8 cellular contexts compared by ENCODE assay signal in the genomic region with DNA sequence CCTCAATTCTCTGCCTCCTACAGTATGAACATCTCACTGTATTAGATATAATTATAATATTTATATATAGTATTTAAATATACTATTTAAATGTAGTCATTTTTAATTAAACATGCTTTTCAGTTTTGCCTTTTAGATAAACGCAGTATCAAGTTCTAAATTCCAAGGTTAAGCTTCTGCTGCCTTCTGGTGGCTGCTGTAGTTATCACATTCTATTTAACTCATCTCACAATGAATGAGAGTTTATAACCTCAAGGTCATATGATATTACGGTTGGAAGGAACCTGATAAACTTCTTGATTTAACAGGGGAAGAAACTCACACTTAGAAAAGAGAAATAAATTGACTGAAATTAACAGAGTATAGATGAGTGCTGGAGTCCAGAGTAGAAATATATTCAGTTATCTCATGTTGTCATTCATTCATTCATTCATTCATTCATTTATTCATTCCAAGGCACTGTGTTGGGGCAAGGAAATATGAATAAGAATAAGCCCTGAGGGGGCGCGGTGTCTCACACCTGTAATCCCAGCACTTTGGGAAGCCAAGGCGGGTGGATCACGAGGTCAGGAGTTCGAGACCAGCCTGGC. TPM values are rescaled to one million over a fixed set of nuclear protein-coding genes. Genes with fewer than 3 reads are reported as not detected.
A peak's percentile ranks its signal among the peaks of the same experiment; 100 is the strongest.
DNase-seq lines count a peak whose midpoint lies in the region; TF ChIP-seq lines count a peak whose summit lies in the region.

No MANE protein-coding gene starts in this region.

- H3K4me3 ChIP-seq in HAP-1 (no peak overlapping the region), ascending aorta (no peak overlapping the region)

- H3K36me3 Mint-ChIP-seq in immature natural killer cell: no peaks in the 10 kb centered on the region

- no peak overlapping the region for H3K27ac Mint-ChIP-seq in immature natural killer cell

- TF ChIP-seq CTCF in ascending aorta (IDR thresholded peaks at IDR 0.05): peak; percentile 64 to 85 (median 83)

- intact Hi-C loops in ascending aorta (cut with DNase I): loop anchor here (1.0 to 5.0 kb wide), 2 partner anchors 34 to 427 kb away; no protein-coding TSS in a partner anchor

- H3K4me1 ChIP-seq in HAP-1 (no peaks in the 10 kb centered on the region), ascending aorta (no peaks in the 10 kb centered on the region)

- peaks cover 2 to 7% of the 10 kb centered on the region in 2 donors for H3K4me1 Mint-ChIP-seq in immature natural killer cell

- no peaks in the 10 kb centered on the region for H3K9me3 Mint-ChIP-seq in immature natural killer cell

- no peak overlapping the region for H3K27ac ChIP-seq in ascending aorta

- in situ Hi-C loops in HAP-1 (cut with MboI; ENCODE audit: low sequenced_read_pairs): no loop called here

- DNase-seq in DMS53 (lab: John Stamatoyannopoulos, UW): peak; percentile 95
- DNase-seq in HAP-1 (ENCODE audit: low spot score in 2 of 2): peak; percentile 21 to 40
- peak; percentile 73 for DNase-seq in NCI-H510A treated with DMSO at 0.1 percent for 48 hours (lab: John Stamatoyannopoulos, UW)
- DNase-seq in ascending aorta (ENCODE audit: low spot score in 2 of 2): no peak
- peak; percentile 3 to 20 (median 19) for DNase-seq in immature natural killer cell
- peak; percentile 71 for DNase-seq in superior temporal gyrus (ENCODE audit: extremely low spot score)
- DNase-seq in HuH-7 (ENCODE audit: low spot score): no peak
- DNase-seq in ureter (ENCODE audit: low spot score): no peak

- no peaks in the 10 kb centered on the region for H3K36me3 ChIP-seq in HAP-1 (replicated peaks)
- H3K36me3 ChIP-seq in ascending aorta: no peaks in the 10 kb centered on the region

- H3K9me3 ChIP-seq in HAP-1: no peaks in the 10 kb centered on the region
- no peaks in the 10 kb centered on the region for H3K9me3 ChIP-seq in ascending aorta

- H3K27me3 ChIP-seq in HAP-1 (ENCODE audit: low read depth) (no peaks in the 10 kb centered on the region), ascending aorta (no peaks in the 10 kb centered on the region)

- peaks cover 0 to 2% (median 2%) of the 10 kb centered on the region in 3 donors for H3K27me3 Mint-ChIP-seq in immature natural killer cell (ENCODE audit: low read depth in 3 of 3)

- H3K4me3 Mint-ChIP-seq in immature natural killer cell: no peak overlapping the region

RNA-seq across cellular contexts. Expression of a gene that starts 31.9 kb away (rescaled TPM):
- total RNA-seq in ascending aorta (not detected), ureter (not detected)
- not detected for polyA plus RNA-seq in immature natural killer cell

Comparison
In these comparisons a context has a peak if more than half of its experiments do, and no peak if none do; other contexts are left out.
1. DNase-seq: peak in DMS53 (single experiment), HAP-1 (2 of 2), NCI-H510A treated with DMSO at 0.1 percent for 48 hours (single experiment), immature natural killer cell (3 of 3) and superior temporal gyrus (single experiment); none in ascending aorta (0 of 2), HuH-7 (single experiment) and ureter (single experiment).